In genomic region chr7:1758417-1758858, GRCh38 we compare ENCODE assay signal across 8 cellular contexts.
DNase-seq lines count a peak whose midpoint lies in the region; ATAC-seq and TF ChIP-seq lines count a peak whose summit lies in the region.

No MANE protein-coding gene starts in this region.

- H3K9me3 ChIP-seq in spleen (peaks cover 0 to 16% (median 10%) of the 10 kb centered on the region in 8 donors), vagina (peaks cover 5% of the 10 kb centered on the region)

- H3K27ac ChIP-seq in foreskin keratinocyte = no peak overlapping the region
- H3K27ac ChIP-seq in spleen = no peak overlapping the region
- H3K27ac ChIP-seq in vagina = no peak overlapping the region

- H3K4me3 ChIP-seq in spleen (no peak overlapping the region), vagina (no peak overlapping the region)

- TF ChIP-seq POLR2A in spleen (IDR thresholded peaks at IDR 0.05) (no peak), vagina (IDR thresholded peaks at IDR 0.05) (no peak)

- H3K36me3 ChIP-seq in spleen (no peaks in the 10 kb centered on the region), vagina (no peaks in the 10 kb centered on the region)

- H3K4me1 ChIP-seq in foreskin keratinocyte = no peaks in the 10 kb centered on the region
- no peaks in the 10 kb centered on the region for H3K4me1 ChIP-seq in spleen
- no peaks in the 10 kb centered on the region for H3K4me1 ChIP-seq in vagina

- intact Hi-C loops in spleen (cut with DNase I; ENCODE audit: low total_unique reads) (no loop called here), vagina (cut with DNase I) (no loop called here)

- no peaks in the 10 kb centered on the region for H3K27me3 ChIP-seq in foreskin keratinocyte
- H3K27me3 ChIP-seq in spleen (replicated peaks in 1 of 7) = peaks cover 0 to 29% (median 0%) of the 10 kb centered on the region in 7 donors
- no peaks in the 10 kb centered on the region for H3K27me3 ChIP-seq in vagina

- TF ChIP-seq CTCF in GM20000 (IDR thresholded peaks at IDR 0.05; ENCODE audit: extremely low read depth, missing control alignments) (peak; percentile 42), foreskin keratinocyte (conservative IDR thresholded peaks at IDR 0.05) (peak; percentile 61), spleen (IDR thresholded peaks at IDR 0.05 in 8 of 11, conservative IDR thresholded peaks at IDR 0.05 in 3 of 11) (peak in 6 of 11 experiments; percentile 17 to 53 (median 32)), vagina (IDR thresholded peaks at IDR 0.05) (no peak)

- ATAC-seq in foreskin keratinocyte (peak; percentile 43), HG03108 (IDR thresholded peaks at IDR 0.05; ENCODE audit: unreplicated experiment) (no peak)

- WGBS in spleen, 5 donors = 15 to 26% (median 22%) methylated on average over 5 of the region's 5 CpGs

- DNase-seq in AG20443 (ENCODE audit: low spot score) = peak; percentile 62
- peak; percentile 68 for DNase-seq in GM20000 (ENCODE audit: low spot score)
- DNase-seq in SHP77 (lab: John Stamatoyannopoulos, UW) = peak; percentile 58 to 79
- peak; percentile 4 to 22 for DNase-seq in foreskin keratinocyte
- peak; percentile 72 for DNase-seq in spleen
- DNase-seq in vagina (ENCODE audit: extremely low spot score in 2 of 2) = no peak
- no peak for DNase-seq in DMS79 (lab: John Stamatoyannopoulos, UW)

Comparison
In these comparisons a context has a peak if more than half of its experiments do, and no peak if none do; other contexts are left out.
1. DNase-seq: peak in AG20443 (single experiment), GM20000 (single experiment), SHP77 (2 of 2), foreskin keratinocyte (2 of 2) and spleen (single experiment); none in vagina (0 of 2) and DMS79 (single experiment).
2. CTCF ChIP-seq: peak in GM20000 (single experiment), foreskin keratinocyte (single experiment) and spleen (6 of 11); none in vagina (0 of 3).